Comparison of ENCODE assay signal across 9 cellular contexts in genomic region chr1:54500030-54500389, GRCh38. TPM values are rescaled to one million over a fixed set of nuclear protein-coding genes. Genes with fewer than 3 reads are reported as not detected.
A peak's percentile ranks its signal among the peaks of the same experiment; 100 is the strongest.
DNase-seq lines count a peak whose midpoint lies in the region; ATAC-seq, FAIRE-seq and TF ChIP-seq lines count a peak whose summit lies in the region.
"Had no signal": no experiment of that assay in that cellular context is flagged by ENCODE, and none has a peak within 500 bp of the region (broad histone marks: within the 10 kb centered on the region; RNA-seq: fewer than 3 reads in every experiment).

No MANE protein-coding gene starts in this region.

- no peaks in the 10 kb centered on the region for H3K9me3 ChIP-seq in pancreas
- H3K9me3 ChIP-seq: adrenal gland had no signal

- WGBS in pancreas, 2 donors = 36 to 40% methylated on average over 12 of the region's 12 CpGs

- no peaks in the 10 kb centered on the region for H3K27me3 ChIP-seq in pancreas

- intact Hi-C loops in pancreas (cut with DNase I) = loop anchor here in 1 of 3 donors (10.0 kb wide), 1 partner anchor 315 kb away; no protein-coding TSS in a partner anchor

- no peak for FAIRE-seq in pancreas (lab: Jason Lieb, UNC)
- FAIRE-seq: GM12878 had no signal

- H3K36me3 ChIP-seq in pancreas = no peaks in the 10 kb centered on the region
- H3K36me3 ChIP-seq: adrenal gland had no signal

- ATAC-seq in pancreas = peak; percentile 32 to 66 (median 59)
- ATAC-seq in HG03442 (IDR thresholded peaks at IDR 0.05; ENCODE audit: unreplicated experiment) = no peak
- ATAC-seq in GM19397 (IDR thresholded peaks at IDR 0.05; ENCODE audit: unreplicated experiment) = no peak

- H3K4me1 ChIP-seq in pancreas = no peaks in the 10 kb centered on the region

- TF ChIP-seq CTCF in epithelial cell of esophagus (IDR thresholded peaks at IDR 0.05; ENCODE audit: insufficient read depth, low read depth, low read length, missing control alignments) (no peak), pancreas (IDR thresholded peaks at IDR 0.05) (no peak)

- in situ Hi-C loops in G401 (cut with HindIII; ENCODE audit: low sequenced_read_pairs) = no loop called here

- peak; percentile 69 for DNase-seq in G401 (ENCODE audit: low spot score)
- peak; percentile 50 for DNase-seq in NCI-H345 (lab: John Stamatoyannopoulos, UW)
- peak; percentile 20 for DNase-seq in epithelial cell of esophagus (ENCODE audit: low read depth)
- DNase-seq in pancreas = no peak
- no peak for DNase-seq in NCI-H2029 (lab: John Stamatoyannopoulos, UW)

- H3K4me3 ChIP-seq in epithelial cell of esophagus (ENCODE audit: low read length) = peak overlapping the region; percentile 36
- H3K4me3 ChIP-seq in pancreas = peak overlapping the region in 2 of 4 donors; percentile 29 to 53
- H3K4me3 ChIP-seq: GM12878 had no signal

- no peak overlapping the region for H3K27ac ChIP-seq in pancreas
- H3K27ac ChIP-seq: adrenal gland had no signal

RNA-seq across cellular contexts. Expression of gene ACOT11, which starts 48.0 kb away (rescaled TPM):
- total RNA-seq in G401 (2014; rRNA removed; shearing (Covaris generic)) = 7.1 and 13.6 TPM in 2 replicates
- 1 to 10 TPM; 2.6 to 6.7 (median 3.1) TPM for total RNA-seq in pancreas
- 1 to 10 TPM; 2.8 to 5.1 TPM for polyA plus RNA-seq in pancreas

Comparison
In these comparisons a context has a peak if more than half of its experiments do, and no peak if none do; other contexts are left out.
1. DNase-seq: peak in G401 (single experiment), NCI-H345 (single experiment) and epithelial cell of esophagus (single experiment); none in pancreas (0 of 6) and NCI-H2029 (single experiment).
2. ATAC-seq: peak in pancreas (4 of 4); none in HG03442 (single experiment) and GM19397 (single experiment).